16 cellular contexts compared by ENCODE assay signal in the genomic region with DNA sequence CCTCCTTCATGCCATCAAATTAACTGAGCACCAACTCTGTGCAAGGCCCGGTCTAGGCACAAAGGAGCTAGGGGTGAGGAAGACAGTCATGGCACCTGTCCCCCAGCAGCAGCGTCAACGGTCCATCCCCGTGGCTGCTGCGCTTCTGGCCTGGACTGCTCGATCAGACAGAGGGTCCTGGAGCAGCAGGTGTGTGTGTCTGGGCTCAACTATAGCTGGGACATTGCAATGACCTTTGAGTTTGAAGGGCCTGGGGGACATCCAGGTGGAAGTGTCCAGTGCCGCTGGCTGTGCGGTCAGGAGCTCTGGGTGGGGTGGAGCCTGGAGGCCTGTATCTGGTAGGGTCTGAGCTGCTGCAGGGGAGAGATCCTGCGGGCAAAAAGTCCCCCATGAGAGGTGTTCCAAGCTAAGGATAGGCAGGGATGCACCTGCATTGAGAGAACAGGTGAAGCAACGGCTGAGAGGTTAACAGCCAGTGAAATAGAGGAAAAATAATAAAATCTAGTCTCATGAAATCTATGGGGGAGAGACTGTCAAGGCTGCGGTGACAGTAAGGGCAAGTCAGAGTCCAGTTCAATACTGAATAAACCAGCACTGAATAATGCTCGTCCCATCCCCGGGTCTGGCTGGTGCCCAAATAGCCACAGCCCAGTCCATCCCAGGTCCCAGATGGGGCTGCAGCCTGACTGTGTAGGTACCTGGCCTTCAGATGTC. TPM values are rescaled to one million over a fixed set of nuclear protein-coding genes. Genes with fewer than 3 reads are reported as not detected.
A peak's percentile ranks its signal among the peaks of the same experiment; 100 is the strongest.
DNase-seq lines count a peak whose midpoint lies in the region; ATAC-seq and TF ChIP-seq lines count a peak whose summit lies in the region.
"Had no signal": no experiment of that assay in that cellular context is flagged by ENCODE, and none has a peak within 500 bp of the region (broad histone marks: within the 10 kb centered on the region; RNA-seq: fewer than 3 reads in every experiment).

No MANE protein-coding gene starts in this region.

- no peaks in the 10 kb centered on the region for H3K9me3 ChIP-seq in heart right ventricle
- H3K9me3 ChIP-seq: A549; BLaER1 treated with 17β-estradiol and CSF1 and Interleukin-3, amounts not matched to agents 10 nM and 100 nM had no signal

- TF ChIP-seq CTCF in heart right ventricle (IDR thresholded peaks at IDR 0.05) = no peak
- no peak for TF ChIP-seq CTCF in CD14-positive monocyte (IDR thresholded peaks at IDR 0.05)

- intact Hi-C loops in cardiac septum (cut with DNase I) = no loop called here
- intact Hi-C loops in heart right ventricle (cut with DNase I) = no loop called here
- intact Hi-C loops in sciatic nerve (cut with DNase I) = no loop called here
- intact Hi-C loops in CD14-positive monocyte (cut with micrococcal nuclease) = no loop called here

- no peaks in the 10 kb centered on the region for H3K36me3 Mint-ChIP-seq in CD14-positive monocyte

- no peak for ATAC-seq in heart right ventricle
- no peak for ATAC-seq in sciatic nerve
- ATAC-seq: A549 had no signal

- DNase-seq in cardiac septum (ENCODE audit: low spot score) (peak; percentile 70), heart right ventricle (no peak), mesenteric fat pad (ENCODE audit: low spot score) (peak; percentile 53), sciatic nerve (ENCODE audit: low spot score) (peak; percentile 22), EL (no peak), CD14-positive monocyte (ENCODE audit: low spot score) (no peak)
- DNase-seq in effector CD8-positive, alpha-beta T cell (lab: John Stamatoyannopoulos, UW) = no peak
- DNase-seq: NCI-H1092, NCI-H146, NCI-H2081, NCI-H510A, NCI-H82, PC-9 had no signal

- H3K27me3 Mint-ChIP-seq in CD14-positive monocyte (ENCODE audit: low read depth in 3 of 3) = peaks cover 0 to 6% (median 6%) of the 10 kb centered on the region in 3 donors

- H3K36me3 ChIP-seq in heart right ventricle = peaks cover 0 to 11% (median 0%) of the 10 kb centered on the region in 9 donors
- H3K36me3 ChIP-seq: BLaER1 treated with 17β-estradiol and CSF1 and Interleukin-3, amounts not matched to agents 10 nM and 100 nM had no signal

- no peaks in the 10 kb centered on the region for H3K4me1 ChIP-seq in heart right ventricle
- H3K4me1 ChIP-seq: A549; BLaER1 treated with 17β-estradiol and CSF1 and Interleukin-3, amounts not matched to agents 10 nM and 100 nM had no signal

- no peaks in the 10 kb centered on the region for H3K9me3 Mint-ChIP-seq in CD14-positive monocyte

- H3K4me3 Mint-ChIP-seq in CD14-positive monocyte = no peak overlapping the region

- no peak overlapping the region for H3K27ac Mint-ChIP-seq in CD14-positive monocyte

- WGBS in heart right ventricle, 2 donors = 89 to 95% methylated on average over 13 of the region's 13 CpGs

- no peak overlapping the region for H3K27ac ChIP-seq in heart right ventricle
- H3K27ac ChIP-seq: A549; BLaER1 treated with 17β-estradiol and CSF1 and Interleukin-3, amounts not matched to agents 10 nM and 100 nM; KMS-11; PC-9 had no signal

- no peak overlapping the region for H3K4me3 ChIP-seq in heart right ventricle
- H3K4me3 ChIP-seq: A549; BLaER1 treated with 17β-estradiol and CSF1 and Interleukin-3, amounts not matched to agents 10 nM and 100 nM; PC-9 had no signal

- no peaks in the 10 kb centered on the region for H3K27me3 ChIP-seq in heart right ventricle
- H3K27me3 ChIP-seq: BLaER1 treated with 17β-estradiol and CSF1 and Interleukin-3, amounts not matched to agents 10 nM and 100 nM had no signal

- no peaks in the 10 kb centered on the region for H3K4me1 Mint-ChIP-seq in CD14-positive monocyte

RNA-seq across cellular contexts. Expression of gene SLC41A3, which starts 25.4 kb away (rescaled TPM):
- total RNA-seq in cardiac septum = 35.6 TPM
- 10 to 100 TPM; 29.4 to 48.2 (median 40.1) TPM for total RNA-seq in heart right ventricle
- 10 to 100 TPM; 28.6 to 49.5 TPM for polyA plus RNA-seq in heart right ventricle
- total RNA-seq in mesenteric fat pad = 35.7 TPM
- 42.8 TPM for total RNA-seq in sciatic nerve
- 10 to 100 TPM in 1 of 2 donors, 1 to 10 TPM in 1; 2.8 to 13.6 TPM for polyA plus RNA-seq in CD14-positive monocyte

Comparison
In these comparisons a context has a peak if more than half of its experiments do, and no peak if none do; other contexts are left out.
1. DNase-seq: peak in cardiac septum (single experiment), mesenteric fat pad (single experiment) and sciatic nerve (single experiment); none in heart right ventricle (0 of 2), effector CD8-positive, alpha-beta T cell (single experiment), EL (single experiment) and CD14-positive monocyte (single experiment).